Comparison of ENCODE assay signal across 1 cellular context in genomic region chrX:5650904-5651303, GRCh38.
TF ChIP-seq lines count a peak whose summit lies in the region.

No MANE protein-coding gene starts in this region.

TF ChIP-seq in GM12878, 131 proteins besides CTCF, POLR2A, EP300 and RAD21 (continued from another document):
- no peak for TF ChIP-seq ZNF687 (IDR thresholded peaks at IDR 0.05)
- TF ChIP-seq PKNOX1 (IDR thresholded peaks at IDR 0.05) = no peak
- TF ChIP-seq ZZZ3 (IDR thresholded peaks at IDR 0.05; ENCODE audit: control insufficient read depth, insufficient read length, low read depth) = no peak
- no peak for TF ChIP-seq PML (IDR thresholded peaks at IDR 0.05; ENCODE audit: low read length)
- no peak for TF ChIP-seq IRF5 (IDR thresholded peaks at IDR 0.05; ENCODE audit: borderline replicate concordance)
- no peak for TF ChIP-seq USF2 (IDR thresholded peaks at IDR 0.05; ENCODE audit: borderline replicate concordance, low read depth, low read length)
- TF ChIP-seq POU2F2 (IDR thresholded peaks at IDR 0.05; ENCODE audit: borderline replicate concordance, low read depth, low read length) = peak; percentile 91; the same call in 2 of the 3 replicates
- peak; percentile 48; the same call in 1 of the 2 replicates for TF ChIP-seq CBFB (IDR thresholded peaks at IDR 0.05; ENCODE audit: low read depth)
- TF ChIP-seq NRF1 (conservative IDR thresholded peaks at IDR 0.05; ENCODE audit: low read depth, low read length) = no peak
- peak; percentile 26; the same call in 1 of the 2 replicates for TF ChIP-seq FOXM1 (IDR thresholded peaks at IDR 0.05; ENCODE audit: low read depth, low read length)
- TF ChIP-seq ZNF217 (IDR thresholded peaks at IDR 0.05) = no peak
- TF ChIP-seq NR2F1 (conservative IDR thresholded peaks at IDR 0.05) = peak; percentile 88
- no peak for TF ChIP-seq REST (IDR thresholded peaks at IDR 0.05; ENCODE audit: low read depth, low read length)
- TF ChIP-seq NFIC (IDR thresholded peaks at IDR 0.05; ENCODE audit: low read depth, low read length) = peak; percentile 58; the same call in 1 of the 2 replicates
- no peak for TF ChIP-seq SUZ12 (IDR thresholded peaks at IDR 0.05; ENCODE audit: unreplicated experiment)
- TF ChIP-seq IRF3 (IDR thresholded peaks at IDR 0.05) = no peak
- no peak for TF ChIP-seq MEF2B (IDR thresholded peaks at IDR 0.05; ENCODE audit: partially characterized antibody, poor library complexity, severe bottlenecking)
- TF ChIP-seq CEBPZ (IDR thresholded peaks at IDR 0.05; ENCODE audit: low read depth, low read length) = no peak
- peak; percentile 91 for TF ChIP-seq RUNX3 (IDR thresholded peaks at IDR 0.05; ENCODE audit: low read length)
- TF ChIP-seq ETV6 (conservative IDR thresholded peaks at IDR 0.05 in 1 of 2, IDR thresholded peaks at IDR 0.05 in 1 of 2; ENCODE audit: borderline replicate concordance in 1 of 2, low read depth in 1 of 2) = peak in 1 of 2 experiments; percentile 55; a peak in 1 of 4 replicates
- no peak for TF ChIP-seq HDAC6 (IDR thresholded peaks at IDR 0.05; ENCODE audit: unreplicated experiment)
- 0 out of 2 replicates have a peak, but pooled peaks have one; percentile 5 for TF ChIP-seq SPI1 (IDR thresholded peaks at IDR 0.05; ENCODE audit: borderline replicate concordance, insufficient read depth, low read depth, low read length)
- TF ChIP-seq ATF2 (IDR thresholded peaks at IDR 0.05; ENCODE audit: low read length) = 0 out of 2 replicates have a peak, but pooled peaks have one; percentile 31
- TF ChIP-seq TBL1XR1 (IDR thresholded peaks at IDR 0.05; ENCODE audit: low read depth, low read length) = no peak
- no peak for TF ChIP-seq ATF7 (IDR thresholded peaks at IDR 0.05; ENCODE audit: low read depth)
- no peak for TF ChIP-seq BRCA1 (IDR thresholded peaks at IDR 0.05; ENCODE audit: low read depth, low read length)
- no peak for TF ChIP-seq IRF4 (IDR thresholded peaks at IDR 0.05; ENCODE audit: low read depth, low read length)
- TF ChIP-seq ZNF592 (IDR thresholded peaks at IDR 0.05) = no peak
- TF ChIP-seq BCL3 (IDR thresholded peaks at IDR 0.05; ENCODE audit: borderline replicate concordance, insufficient read depth, low read depth, low read length, poor library complexity, severe bottlenecking) = no peak
TF ChIP-seq in GM12878: peak in this region for 12.
